Comparison of ENCODE assay signal across 28 cellular contexts in genomic region chr2:79640001-79640400, GRCh38.
DNase-seq lines count a peak whose midpoint lies in the region; ATAC-seq, FAIRE-seq and TF ChIP-seq lines count a peak whose summit lies in the region.
"Had no signal": no experiment of that assay in that cellular context is flagged by ENCODE, and none has a peak within 500 bp of the region (broad histone marks: within the 10 kb centered on the region; RNA-seq: fewer than 3 reads in every experiment).

No MANE protein-coding gene starts in this region.

- DNase-seq in H7 (peak; percentile 26), iPS DF 19.7 (ENCODE audit: low read depth, low spot score) (peak; percentile 38), iPS-NIHi7 (ENCODE audit: extremely low spot score) (peak; percentile 17), GM12891 (ENCODE audit: insufficient read length, low spot score) (no peak)
- no peak for DNase-seq in stimulated activated CD4-positive, alpha-beta T cell treated with anti-CD3 and anti-CD28 coated beads, Interleukin-2, amount 100 ng/mL, for 24 hours
- DNase-seq: Caco-2; CD8-positive, alpha-beta T cell; DMS79; EL; GF-D8; GM23248; KBM-7; MV-4-11; NCI-H1105 treated with DMSO at 0.1 percent for 48 hours; NCI-H146; NCI-H1930; NCI-H2107; NCI-H226; NCI-H510A; NCI-H774; PC-3; SK-N-SH; SW 1271 had no signal

- peaks cover 32% of the 10 kb centered on the region for H3K4me1 ChIP-seq in HUES64 (ENCODE audit: insufficient read depth, low read length)
- H3K4me1 ChIP-seq: Caco-2 had no signal

- 19% methylated on average over 2 of the region's 2 CpGs for WGBS in HUES64

- no peaks in the 10 kb centered on the region for H3K9me3 ChIP-seq in HUES64 (ENCODE audit: insufficient read depth, low read depth, low read length)
- H3K9me3 ChIP-seq: Caco-2, SK-N-SH had no signal

- no peak for FAIRE-seq in GM12891 (lab: Jason Lieb, UNC)
- FAIRE-seq: GM12892 had no signal

- ATAC-seq in GM18502 (IDR thresholded peaks at IDR 0.05; ENCODE audit: poor library complexity, unreplicated experiment) (no peak), HG02884 (IDR thresholded peaks at IDR 0.05; ENCODE audit: unreplicated experiment) (no peak)
- ATAC-seq: CD8-positive, alpha-beta T cell; PC-3 had no signal

- H3K9ac ChIP-seq in HUES64 (ENCODE audit: low read depth, low read length): no peak overlapping the region
- H3K9ac ChIP-seq: GM23248, SK-N-SH had no signal

- H3K27me3 ChIP-seq in H7 (ENCODE audit: control insufficient read depth, insufficient read depth, low read length) (no peaks in the 10 kb centered on the region), HUES64 (ENCODE audit: insufficient read depth, low read length) (no peaks in the 10 kb centered on the region)

- no peaks in the 10 kb centered on the region for H3K36me3 ChIP-seq in H7 (replicated peaks; ENCODE audit: control insufficient read depth, insufficient read depth, low read length)
- H3K36me3 ChIP-seq in HUES64 (ENCODE audit: insufficient read depth, low read length): no peaks in the 10 kb centered on the region

- TF ChIP-seq POLR2A in GM12891 (IDR thresholded peaks at IDR 0.05; ENCODE audit: low read depth, low read length): no peak

- H3K4me3 ChIP-seq in H7 (ENCODE audit: insufficient read depth, low read depth, low read length) (no peak overlapping the region), HUES64 (ENCODE audit: low read length) (no peak overlapping the region)
- H3K4me3 ChIP-seq: GM23248 had no signal

- peak overlapping the region; percentile 74; the same call in 1 of the 2 replicates for H3K27ac ChIP-seq in HUES64 (ENCODE audit: low read depth, low read length)
- H3K27ac ChIP-seq: C4-2B, GM23248 had no signal

TF ChIP-seq in GM12891, 5 proteins besides CTCF, POLR2A, EP300 and RAD21:
- TF ChIP-seq PAX5 (IDR thresholded peaks at IDR 0.05; ENCODE audit: insufficient read depth, low read length, severe bottlenecking) (no peak), SPI1 (IDR thresholded peaks at IDR 0.05; ENCODE audit: low read depth, low read length) (no peak), POLR2AphosphoS5 (IDR thresholded peaks at IDR 0.05; ENCODE audit: low read depth, low read length) (no peak), TAF1 (IDR thresholded peaks at IDR 0.05; ENCODE audit: low read depth, low read length) (no peak), POU2F2 (IDR thresholded peaks at IDR 0.05; ENCODE audit: low read depth, low read length) (no peak)

Comparison
In these comparisons a context has a peak if more than half of its experiments do, and no peak if none do; other contexts are left out.
1. DNase-seq: peak in H7 (single experiment), iPS DF 19.7 (single experiment) and iPS-NIHi7 (single experiment); none in GM12891 (single experiment) and stimulated activated CD4-positive, alpha-beta T cell treated with anti-CD3 and anti-CD28 coated beads, Interleukin-2, amount 100 ng/mL, for 24 hours (0 of 2).